In genomic region chr5:75336625-75337336, GRCh38 we compare ENCODE assay signal across 8 cellular contexts. TPM values are rescaled to one million over a fixed set of nuclear protein-coding genes. Genes with fewer than 3 reads are reported as not detected.
DNase-seq lines count a peak whose midpoint lies in the region; ATAC-seq, FAIRE-seq and TF ChIP-seq lines count a peak whose summit lies in the region.

Gene HMGCR (plus strand): TSS chr5:75337220. CDS start chr5:75342606, 5,386 bp downstream.

- no TSS peak for BruUV-seq in mammary epithelial cell (replicated peaks; lab: Mats Ljungman, UMichigan)

- CTCF ChIA-PET in AG04449 (lab: Yijun Ruan, JAX) (interaction anchor here (0.6 to 1.4 kb wide), 14 partner anchors 14 to 412 kb away, joined by 3 to 11 read pairs (median 4); partner anchors contain the start of gene ANKRD31), mammary epithelial cell (lab: Charles Lee; ENCODE audit: low non-redundant PET) (interaction anchor here (0.6 kb wide), 1 partner anchor 408 kb away, joined by 5 read pairs; no protein-coding TSS in a partner anchor)

- H3K4me1 ChIP-seq in mammary epithelial cell (ENCODE audit: insufficient read depth, low read length): peaks cover 35% of the 10 kb centered on the region
- peaks cover 12% of the 10 kb centered on the region; the same call in 1 of the 2 replicates for H3K4me1 ChIP-seq in iPS-20b (ENCODE audit: insufficient read depth, low read length)
- peaks cover 2 to 4% of the 10 kb centered on the region in 2 donors for H3K4me1 ChIP-seq in small intestine (ENCODE audit: control insufficient read depth in 2 of 2, insufficient read depth in 1 of 2, low read depth in 1 of 2, low read length in 1 of 2)

- peak within 1 kb of the TSS; percentile 92 for H3K4me3 ChIP-seq in AG04449 (ENCODE audit: low read depth, low read length)
- peak within 1 kb of the TSS; percentile 72 to 96 (median 84) for H3K4me3 ChIP-seq in mammary epithelial cell (replicated peaks in 1 of 3; ENCODE audit: insufficient read depth in 1 of 3, low read depth in 2 of 3, low read length in 3 of 3)
- peak within 1 kb of the TSS; percentile 86 for H3K4me3 ChIP-seq in iPS-20b (ENCODE audit: low read length)
- peak within 1 kb of the TSS; percentile 82 to 99 for H3K4me3 ChIP-seq in small intestine (ENCODE audit: low read depth in 1 of 2, low read length in 2 of 2)

- dilution Hi-C loops in mammary epithelial cell (cut with HindIII; ENCODE audit: low sequenced_read_pairs): no loop called here

- peak within 1 kb of the TSS; percentile 88 for H3K4me2 ChIP-seq in mammary epithelial cell (ENCODE audit: insufficient read depth, low read depth, low read length)

- peak within 1 kb of the TSS; percentile 84 for H2AFZ ChIP-seq in mammary epithelial cell (ENCODE audit: low read depth, low read length)

- H3K79me2 ChIP-seq in mammary epithelial cell (ENCODE audit: insufficient read depth, low read length): peaks cover 45% of the 10 kb centered on the region

- ATAC-seq in GM18868 (IDR thresholded peaks at IDR 0.05; ENCODE audit: unreplicated experiment) (peak; percentile 98), HG03108 (IDR thresholded peaks at IDR 0.05; ENCODE audit: unreplicated experiment) (peak; percentile 99)

- H3K9me3 ChIP-seq in mammary epithelial cell (replicated peaks; ENCODE audit: insufficient read depth, low read length) (no peaks in the 10 kb centered on the region), iPS-20b (ENCODE audit: insufficient read depth, low read depth, low read length) (no peaks in the 10 kb centered on the region), small intestine (ENCODE audit: control insufficient read depth, low read depth) (no peaks in the 10 kb centered on the region)

- in situ Hi-C loops in mammary epithelial cell (cut with MboI; ENCODE audit: low sequenced_read_pairs in 2 of 2): no loop called here

- TF ChIP-seq CTCF in AG04449 (IDR thresholded peaks at IDR 0.05; ENCODE audit: insufficient read depth, low read length, missing control alignments) (peak; percentile 37), VCaP (conservative IDR thresholded peaks at IDR 0.05) (no peak; the same call in none of the 2 replicates), mammary epithelial cell (conservative IDR thresholded peaks at IDR 0.05 in 1 of 2, IDR thresholded peaks at IDR 0.05 in 1 of 2; ENCODE audit: extremely low read depth in 1 of 2, insufficient read depth in 1 of 2, low read depth in 1 of 2, low read length in 2 of 2) (peak; percentile 24 to 51)

- peak within 1 kb of the TSS; percentile 92 for H3K9ac ChIP-seq in mammary epithelial cell (ENCODE audit: insufficient read depth, low read length)
- H3K9ac ChIP-seq in iPS-20b (ENCODE audit: low read depth, low read length): peak within 1 kb of the TSS; percentile 91

- H3K27ac ChIP-seq in VCaP: peak within 1 kb of the TSS; percentile 90
- H3K27ac ChIP-seq in mammary epithelial cell (ENCODE audit: insufficient read depth, low read depth, low read length): peak within 1 kb of the TSS; percentile 93
- peak within 1 kb of the TSS; percentile 32 for H3K27ac ChIP-seq in iPS-20b (ENCODE audit: low read length)
- H3K27ac ChIP-seq in small intestine (ENCODE audit: low read depth in 1 of 2, low read length in 1 of 2): peak within 1 kb of the TSS; percentile 75 to 94

- under 1% methylated on average over 32 of the region's 55 CpGs for WGBS in mammary epithelial cell (ENCODE audit: low coverage, missing lambda C conversion rate)
- 0 to 1% (median 0%) methylated on average over 49 to 55 of the region's 55 CpGs for WGBS in small intestine, 3 donors

- peaks cover 26% of the 10 kb centered on the region for H4K20me1 ChIP-seq in mammary epithelial cell (ENCODE audit: insufficient read depth, low read length)

- peak; percentile 96 for DNase-seq in AG04449 (ENCODE audit: low read depth, low spot score)
- DNase-seq in NCI-H2196 (lab: John Stamatoyannopoulos, UW; ENCODE audit: unreplicated experiment): peak; percentile 90
- peak; percentile 100 for DNase-seq in mammary epithelial cell
- DNase-seq in small intestine: peak; percentile 100

- H3K27me3 ChIP-seq in mammary epithelial cell (ENCODE audit: insufficient read depth, low read length) (no peaks in the 10 kb centered on the region), iPS-20b (ENCODE audit: insufficient read depth, low read length) (no peaks in the 10 kb centered on the region), small intestine (ENCODE audit: control insufficient read depth in 2 of 2, insufficient read depth in 2 of 2, low read length in 2 of 2) (no peaks in the 10 kb centered on the region)

- H3K36me3 ChIP-seq in mammary epithelial cell (ENCODE audit: insufficient read depth, low read length): no peaks in the 10 kb centered on the region
- H3K36me3 ChIP-seq in iPS-20b (ENCODE audit: insufficient read depth, low read depth, low read length): peaks cover 18% of the 10 kb centered on the region
- no peaks in the 10 kb centered on the region for H3K36me3 ChIP-seq in small intestine (ENCODE audit: control insufficient read depth in 2 of 2, insufficient read depth in 2 of 2, low read length in 2 of 2)

- POLR2A ChIA-PET in AG04449 (lab: Yijun Ruan, JAX): interaction anchor here (0.6 to 1.7 kb wide), 10 partner anchors 10 to 380 kb away, joined by 3 to 9 read pairs (median 4); partner anchors contain the start of genes ANKRD31 and POC5

- FAIRE-seq in small intestine (lab: Jason Lieb, UNC): no peak

- intact Hi-C loops in mammary epithelial cell (cut with micrococcal nuclease): loop anchor here (1.0 to 10.0 kb wide), 8 partner anchors 15 to 399 kb away; partner anchors contain the start of genes ANKRD31, CERT1, GCNT4 and POLK

RNA-seq across cellular contexts. Expression of gene HMGCR, which starts in this region (rescaled TPM):
- total RNA-seq in mammary epithelial cell: 100 to 1,000 TPM; 106 to 142 TPM
- polyA plus RNA-seq in mammary epithelial cell (89.7 TPM), small intestine (10 to 100 TPM in 1 of 3 donors, 1 to 10 TPM in 2; 3.8 to 49.4 (median 9.2) TPM)
- 181 TPM for polyA minus RNA-seq in mammary epithelial cell

Comparison
In these comparisons a context has a peak if more than half of its experiments do, and no peak if none do; other contexts are left out.
1. Peak in every context shown above with its lines: DNase-seq, ATAC-seq, H3K4me3 ChIP-seq and H3K27ac ChIP-seq.
2. H3K27ac ChIP-seq: peak in every context shown above with its lines; median percentile 93 in mammary epithelial cell; 90 in VCaP; 84 in small intestine; 32 in iPS-20b.